In genomic region chr2:40554665-40555294, GRCh38 we compare ENCODE assay signal across 8 cellular contexts.
DNase-seq lines count a peak whose midpoint lies in the region; ATAC-seq, FAIRE-seq and TF ChIP-seq lines count a peak whose summit lies in the region.

No MANE protein-coding gene starts in this region.

- H3K36me3 ChIP-seq in suprapubic skin, result no peaks in the 10 kb centered on the region

- CTCF ChIA-PET in A549 (lab: Yijun Ruan, JAX), result interaction anchor here (0.6 to 5.3 kb wide), 42 partner anchors 9 to 873 kb away, joined by 3 to 38 read pairs (median 4); no protein-coding TSS in a partner anchor

- no peak overlapping the region for H3K27ac ChIP-seq in A549
- no peak overlapping the region for H3K27ac ChIP-seq in suprapubic skin

- no peaks in the 10 kb centered on the region for H3K27me3 ChIP-seq in suprapubic skin

- 21% methylated on average over 5 of the region's 5 CpGs for WGBS in A549 (ENCODE audit: missing lambda C conversion rate)
- 54% methylated on average over 5 of the region's 5 CpGs for WGBS in suprapubic skin

- ATAC-seq in A549 (peak; percentile 75 to 95; a peak in 5 of 6 replicates), GM18502 (IDR thresholded peaks at IDR 0.05; ENCODE audit: poor library complexity, unreplicated experiment) (peak; percentile 96), HG02870 (IDR thresholded peaks at IDR 0.05; ENCODE audit: unreplicated experiment) (peak; percentile 93), SK-N-SH treated with all-trans-retinoic acid at 6 μM for 48 hours (peak; percentile 94)

- POLR2A ChIA-PET in A549 (lab: Yijun Ruan, JAX), result no interaction called here

- DNase-seq in A549 (ENCODE audit: low read depth in 1 of 2, low spot score in 1 of 2) (peak; percentile 6 to 67), NCI-H1417 (lab: John Stamatoyannopoulos, UW) (peak; percentile 54 to 95 (median 83)), dermis blood vessel endothelial cell (peak; percentile 74), lung microvascular endothelial cell (ENCODE audit: low read depth in 2 of 2) (peak; percentile 60 to 62), suprapubic skin (ENCODE audit: low spot score in 2 of 2) (peak; percentile 64 to 79)

- TF ChIP-seq EP300 in A549 (IDR thresholded peaks at IDR 0.05) (no peak), suprapubic skin (IDR thresholded peaks at IDR 0.05) (no peak)

- TF ChIP-seq CTCF in A549 (IDR thresholded peaks at IDR 0.05) (peak; percentile 88), suprapubic skin (IDR thresholded peaks at IDR 0.05) (peak; percentile 57 to 64)

- H3K4me3 ChIP-seq in A549 (no peak overlapping the region), suprapubic skin (no peak overlapping the region)

- peak; percentile 81 to 91 for TF ChIP-seq RAD21 in A549 (conservative IDR thresholded peaks at IDR 0.05 in 1 of 2, IDR thresholded peaks at IDR 0.05 in 1 of 2)

- H3K4me2 ChIP-seq in A549, result no peak overlapping the region

- peak; percentile 61 for FAIRE-seq in A549 (lab: Jason Lieb, UNC)

- H3K4me1 ChIP-seq in A549 (no peaks in the 10 kb centered on the region), suprapubic skin (peaks cover 4% of the 10 kb centered on the region)

- no peaks in the 10 kb centered on the region for H3K9me3 ChIP-seq in A549
- no peaks in the 10 kb centered on the region for H3K9me3 ChIP-seq in suprapubic skin

- no peak for TF ChIP-seq POLR2A in A549 (IDR thresholded peaks at IDR 0.05; ENCODE audit: low read length)
- no peak for TF ChIP-seq POLR2A in suprapubic skin (IDR thresholded peaks at IDR 0.05)

TF ChIP-seq in A549, 52 proteins besides CTCF, POLR2A, EP300 and RAD21:
- TF ChIP-seq PHF8 (IDR thresholded peaks at IDR 0.05; ENCODE audit: borderline replicate concordance, low read depth) (no peak), BCL3 (IDR thresholded peaks at IDR 0.05) (no peak), SMC3 (IDR thresholded peaks at IDR 0.05) (peak; percentile 89), ZFP36 (IDR thresholded peaks at IDR 0.05; ENCODE audit: borderline replicate concordance, partially characterized antibody) (peak; percentile 16)

TF ChIP-seq in SK-N-SH treated with all-trans-retinoic acid at 6 μM for 48 hours, 23 proteins besides CTCF, POLR2A, EP300 and RAD21:
- TF ChIP-seq ARNTL (CRISPR knock-in tag; IDR thresholded peaks at IDR 0.05; ENCODE audit: borderline replicate concordance, low read depth), result no peak
- TF ChIP-seq OSR1 (CRISPR knock-in tag; IDR thresholded peaks at IDR 0.05), result no peak
- TF ChIP-seq TOX (CRISPR knock-in tag; IDR thresholded peaks at IDR 0.05; ENCODE audit: borderline replicate concordance), result no peak
- TF ChIP-seq, protein P1, sequence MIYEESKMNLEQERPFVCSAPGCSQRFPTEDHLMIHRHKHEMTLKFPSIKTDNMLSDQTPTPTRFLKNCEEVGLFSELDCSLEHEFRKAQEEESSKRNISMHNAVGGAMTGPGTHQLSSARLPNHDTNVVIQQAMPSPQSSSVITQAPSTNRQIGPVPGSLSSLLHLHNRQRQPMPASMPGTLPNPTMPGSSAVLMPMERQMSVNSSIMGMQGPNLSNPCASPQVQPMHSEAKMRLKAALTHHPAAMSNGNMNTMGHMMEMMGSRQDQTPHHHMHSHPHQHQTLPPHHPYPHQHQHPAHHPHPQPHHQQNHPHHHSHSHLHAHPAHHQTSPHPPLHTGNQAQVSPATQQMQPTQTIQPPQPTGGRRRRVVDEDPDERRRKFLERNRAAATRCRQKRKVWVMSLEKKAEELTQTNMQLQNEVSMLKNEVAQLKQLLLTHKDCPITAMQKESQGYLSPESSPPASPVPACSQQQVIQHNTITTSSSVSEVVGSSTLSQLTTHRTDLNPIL (CRISPR knock-in tag; IDR thresholded peaks at IDR 0.05; ENCODE audit: low read depth), result no peak
- no peak for TF ChIP-seq ZNF70 (CRISPR knock-in tag; IDR thresholded peaks at IDR 0.05)
- no peak for TF ChIP-seq PATZ1 (CRISPR knock-in tag; IDR thresholded peaks at IDR 0.05; ENCODE audit: borderline replicate concordance)
- TF ChIP-seq CSDC2 (CRISPR knock-in tag; IDR thresholded peaks at IDR 0.05), result no peak
- TF ChIP-seq, protein P2, sequence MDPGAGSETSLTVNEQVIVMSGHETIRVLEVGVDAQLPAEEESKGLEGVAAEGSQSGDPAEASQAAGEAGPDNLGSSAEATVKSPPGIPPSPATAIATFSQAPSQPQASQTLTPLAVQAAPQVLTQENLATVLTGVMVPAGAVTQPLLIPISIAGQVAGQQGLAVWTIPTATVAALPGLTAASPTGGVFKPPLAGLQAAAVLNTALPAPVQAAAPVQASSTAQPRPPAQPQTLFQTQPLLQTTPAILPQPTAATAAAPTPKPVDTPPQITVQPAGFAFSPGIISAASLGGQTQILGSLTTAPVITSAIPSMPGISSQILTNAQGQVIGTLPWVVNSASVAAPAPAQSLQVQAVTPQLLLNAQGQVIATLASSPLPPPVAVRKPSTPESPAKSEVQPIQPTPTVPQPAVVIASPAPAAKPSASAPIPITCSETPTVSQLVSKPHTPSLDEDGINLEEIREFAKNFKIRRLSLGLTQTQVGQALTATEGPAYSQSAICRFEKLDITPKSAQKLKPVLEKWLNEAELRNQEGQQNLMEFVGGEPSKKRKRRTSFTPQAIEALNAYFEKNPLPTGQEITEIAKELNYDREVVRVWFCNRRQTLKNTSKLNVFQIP (CRISPR knock-in tag; IDR thresholded peaks at IDR 0.05; ENCODE audit: borderline replicate concordance, low read depth), result no peak
- TF ChIP-seq SNAI2 (CRISPR knock-in tag; IDR thresholded peaks at IDR 0.05), result no peak
- TF ChIP-seq BACH2 (CRISPR knock-in tag; IDR thresholded peaks at IDR 0.05; ENCODE audit: borderline replicate concordance), result no peak
- TF ChIP-seq, protein P3, sequence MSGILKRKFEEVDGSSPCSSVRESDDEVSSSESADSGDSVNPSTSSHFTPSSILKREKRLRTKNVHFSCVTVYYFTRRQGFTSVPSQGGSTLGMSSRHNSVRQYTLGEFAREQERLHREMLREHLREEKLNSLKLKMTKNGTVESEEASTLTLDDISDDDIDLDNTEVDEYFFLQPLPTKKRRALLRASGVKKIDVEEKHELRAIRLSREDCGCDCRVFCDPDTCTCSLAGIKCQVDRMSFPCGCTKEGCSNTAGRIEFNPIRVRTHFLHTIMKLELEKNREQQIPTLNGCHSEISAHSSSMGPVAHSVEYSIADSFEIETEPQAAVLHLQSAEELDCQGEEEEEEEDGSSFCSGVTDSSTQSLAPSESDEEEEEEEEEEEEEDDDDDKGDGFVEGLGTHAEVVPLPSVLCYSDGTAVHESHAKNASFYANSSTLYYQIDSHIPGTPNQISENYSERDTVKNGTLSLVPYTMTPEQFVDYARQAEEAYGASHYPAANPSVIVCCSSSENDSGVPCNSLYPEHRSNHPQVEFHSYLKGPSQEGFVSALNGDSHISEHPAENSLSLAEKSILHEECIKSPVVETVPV (CRISPR knock-in tag; IDR thresholded peaks at IDR 0.05), result no peak
- no peak for TF ChIP-seq ISL1 (CRISPR knock-in tag; IDR thresholded peaks at IDR 0.05)
- no peak for TF ChIP-seq ZNF565 (CRISPR knock-in tag; conservative IDR thresholded peaks at IDR 0.05; ENCODE audit: low read depth)
- TF ChIP-seq GLIS3 (CRISPR knock-in tag; IDR thresholded peaks at IDR 0.05), result no peak
- TF ChIP-seq ZFP30 (CRISPR knock-in tag; IDR thresholded peaks at IDR 0.05), result no peak
- no peak for TF ChIP-seq PPARA (CRISPR knock-in tag; IDR thresholded peaks at IDR 0.05; ENCODE audit: borderline replicate concordance)
- TF ChIP-seq TCF4 (CRISPR knock-in tag; IDR thresholded peaks at IDR 0.05; ENCODE audit: borderline replicate concordance), result no peak
- TF ChIP-seq, protein P4, sequence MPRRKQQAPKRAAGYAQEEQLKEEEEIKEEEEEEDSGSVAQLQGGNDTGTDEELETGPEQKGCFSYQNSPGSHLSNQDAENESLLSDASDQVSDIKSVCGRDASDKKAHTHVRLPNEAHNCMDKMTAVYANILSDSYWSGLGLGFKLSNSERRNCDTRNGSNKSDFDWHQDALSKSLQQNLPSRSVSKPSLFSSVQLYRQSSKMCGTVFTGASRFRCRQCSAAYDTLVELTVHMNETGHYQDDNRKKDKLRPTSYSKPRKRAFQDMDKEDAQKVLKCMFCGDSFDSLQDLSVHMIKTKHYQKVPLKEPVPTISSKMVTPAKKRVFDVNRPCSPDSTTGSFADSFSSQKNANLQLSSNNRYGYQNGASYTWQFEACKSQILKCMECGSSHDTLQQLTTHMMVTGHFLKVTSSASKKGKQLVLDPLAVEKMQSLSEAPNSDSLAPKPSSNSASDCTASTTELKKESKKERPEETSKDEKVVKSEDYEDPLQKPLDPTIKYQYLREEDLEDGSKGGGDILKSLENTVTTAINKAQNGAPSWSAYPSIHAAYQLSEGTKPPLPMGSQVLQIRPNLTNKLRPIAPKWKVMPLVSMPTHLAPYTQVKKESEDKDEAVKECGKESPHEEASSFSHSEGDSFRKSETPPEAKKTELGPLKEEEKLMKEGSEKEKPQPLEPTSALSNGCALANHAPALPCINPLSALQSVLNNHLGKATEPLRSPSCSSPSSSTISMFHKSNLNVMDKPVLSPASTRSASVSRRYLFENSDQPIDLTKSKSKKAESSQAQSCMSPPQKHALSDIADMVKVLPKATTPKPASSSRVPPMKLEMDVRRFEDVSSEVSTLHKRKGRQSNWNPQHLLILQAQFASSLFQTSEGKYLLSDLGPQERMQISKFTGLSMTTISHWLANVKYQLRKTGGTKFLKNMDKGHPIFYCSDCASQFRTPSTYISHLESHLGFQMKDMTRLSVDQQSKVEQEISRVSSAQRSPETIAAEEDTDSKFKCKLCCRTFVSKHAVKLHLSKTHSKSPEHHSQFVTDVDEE (CRISPR knock-in tag; IDR thresholded peaks at IDR 0.05), result no peak
